17 cellular contexts compared by ENCODE assay signal in the genomic region with DNA sequence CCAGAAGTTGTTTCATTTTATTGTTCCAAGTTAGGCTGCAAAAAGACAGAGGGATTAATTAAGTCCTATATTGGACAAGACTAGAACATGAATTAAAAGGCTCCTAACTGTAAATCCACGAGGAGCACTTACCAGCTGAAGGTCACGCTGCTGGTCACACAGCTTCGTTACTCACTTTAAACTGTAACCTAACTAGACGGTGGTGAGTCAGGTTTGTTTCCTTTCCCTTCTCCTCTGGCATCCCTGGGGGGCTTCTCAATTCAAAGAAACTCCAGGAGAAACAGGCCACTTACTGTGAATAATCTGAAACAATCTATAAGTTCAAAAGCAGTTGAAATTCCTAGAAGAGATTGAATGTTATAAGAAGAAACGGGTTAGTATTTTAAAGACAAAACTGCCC.
DNase-seq lines count a peak whose midpoint lies in the region; ATAC-seq and TF ChIP-seq lines count a peak whose summit lies in the region.
"Had no signal": no experiment of that assay in that cellular context is flagged by ENCODE, and none has a peak within 500 bp of the region (broad histone marks: within the 10 kb centered on the region; RNA-seq: fewer than 3 reads in every experiment).

No MANE protein-coding gene starts in this region.

- no peak overlapping the region for H2BK15ac ChIP-seq in IMR-90 (ENCODE audit: low read depth, low read length)

- peak overlapping the region in 1 of 2 experiments; percentile 8; a peak in 1 of 4 replicates for H4K8ac ChIP-seq in IMR-90 (ENCODE audit: low read depth in 2 of 2, low read length in 2 of 2)

- TF ChIP-seq POLR2A in IMR-90 (IDR thresholded peaks at IDR 0.05; ENCODE audit: low read depth, low read length) (no peak), gastroesophageal sphincter (IDR thresholded peaks at IDR 0.05) (no peak)

- DNase-seq in IMR-90 (peak; percentile 77), astrocyte of the cerebellum (ENCODE audit: low read depth) (peak; percentile 46), iPS-NIHi7 (ENCODE audit: extremely low spot score) (peak; percentile 25), smooth muscle cell (lab: John Stamatoyannopoulos, UW; ENCODE audit: unreplicated experiment) (no peak), coronary artery (ENCODE audit: low spot score) (no peak)
- DNase-seq: activated CD4-positive, CD25-positive, alpha-beta regulatory T cell; activated effector memory CD4-positive, alpha-beta T cell treated with anti-CD3 and anti-CD28 coated beads, Interleukin-2, amount 50 U/mL, for 16 hours; body of pancreas; C1 segment of cervical spinal cord; DMS53; effector memory CD8-positive, alpha-beta T cell; H7; KG1; NCI-H1436; T-cell had no signal

- peaks cover 3% of the 10 kb centered on the region for H3K4me1 ChIP-seq in IMR-90 (ENCODE audit: control insufficient read depth, insufficient read depth, low read length)
- H3K4me1 ChIP-seq in smooth muscle cell (ENCODE audit: low read depth) = peaks cover 10% of the 10 kb centered on the region
- H3K4me1 ChIP-seq in gastroesophageal sphincter = no peaks in the 10 kb centered on the region
- H3K4me1 ChIP-seq: body of pancreas had no signal

- in situ Hi-C loops in IMR-90 (cut with MboI; ENCODE audit: low sequenced_read_pairs) = no loop called here
- in situ Hi-C loops in astrocyte of the cerebellum (cut with HindIII; ENCODE audit: low sequenced_read_pairs) = no loop called here

- no peak overlapping the region for H3K23ac ChIP-seq in IMR-90 (ENCODE audit: low read depth, low read length)

- H3K18ac ChIP-seq in IMR-90 (ENCODE audit: low read depth, low read length) = no peak overlapping the region

- H3K9me3 ChIP-seq in IMR-90 (ENCODE audit: control insufficient read depth, insufficient read depth, low read length) = peaks cover 3% of the 10 kb centered on the region
- no peaks in the 10 kb centered on the region for H3K9me3 ChIP-seq in smooth muscle cell (replicated peaks; ENCODE audit: low read depth)
- peaks cover 0 to 14% (median 0%) of the 10 kb centered on the region in 3 donors for H3K9me3 ChIP-seq in gastroesophageal sphincter
- H3K9me3 ChIP-seq: body of pancreas had no signal

- no peak overlapping the region for H2AK5ac ChIP-seq in IMR-90 (ENCODE audit: low read depth, low read length)

- H3K56ac ChIP-seq in IMR-90 (ENCODE audit: extremely low read depth, insufficient read depth, low read length) = no peak overlapping the region

- BruUV-seq in IMR-90 (replicated peaks; lab: Mats Ljungman, UMichigan) = no TSS peak

- no peak overlapping the region for H2AK9ac ChIP-seq in IMR-90 (replicated peaks; ENCODE audit: low read depth, low read length, poor library complexity)

- H3K4me3 ChIP-seq in IMR-90 (ENCODE audit: insufficient read depth, low read depth, low read length) (no peak overlapping the region), astrocyte of the cerebellum (ENCODE audit: low read depth, low read length) (no peak overlapping the region), smooth muscle cell (no peak overlapping the region), gastroesophageal sphincter (no peak overlapping the region), coronary artery (no peak overlapping the region)
- H3K4me3 ChIP-seq: body of pancreas had no signal

- no peaks in the 10 kb centered on the region for H3K79me1 ChIP-seq in IMR-90 (ENCODE audit: low read depth in 1 of 2, low read length in 2 of 2)

- H3K27ac ChIP-seq in IMR-90 (ENCODE audit: insufficient read depth, low read length) = no peak overlapping the region
- no peak overlapping the region for H3K27ac ChIP-seq in smooth muscle cell (ENCODE audit: low read depth)
- no peak overlapping the region for H3K27ac ChIP-seq in gastroesophageal sphincter
- H3K27ac ChIP-seq in coronary artery = no peak overlapping the region
- H3K27ac ChIP-seq: body of pancreas had no signal

- H3K27me3 ChIP-seq in IMR-90 (ENCODE audit: control insufficient read depth, insufficient read depth, low read length) (no peaks in the 10 kb centered on the region), smooth muscle cell (ENCODE audit: low read depth) (no peaks in the 10 kb centered on the region), gastroesophageal sphincter (no peaks in the 10 kb centered on the region)
- H3K27me3 ChIP-seq: body of pancreas had no signal

- H4K20me1 ChIP-seq in IMR-90 (ENCODE audit: insufficient read depth, low read length) (no peaks in the 10 kb centered on the region), smooth muscle cell (ENCODE audit: low read depth) (no peaks in the 10 kb centered on the region)

- ATAC-seq in IMR-90 (ENCODE audit: low read depth) (peak; percentile 63), gastroesophageal sphincter (no peak), GM21367 (IDR thresholded peaks at IDR 0.05; ENCODE audit: unreplicated experiment) (no peak)
- ATAC-seq: body of pancreas; effector memory CD8-positive, alpha-beta T cell; T-cell had no signal

- no peak for TF ChIP-seq CTCF in IMR-90 (conservative IDR thresholded peaks at IDR 0.05; ENCODE audit: low read depth, low read length)
- TF ChIP-seq CTCF in astrocyte of the cerebellum (IDR thresholded peaks at IDR 0.05; ENCODE audit: low read depth, low read length, missing control alignments) = no peak
- no peak for TF ChIP-seq CTCF in smooth muscle cell (IDR thresholded peaks at IDR 0.05; ENCODE audit: borderline replicate concordance, insufficient read depth, poor library complexity, severe bottlenecking)
- TF ChIP-seq CTCF in gastroesophageal sphincter (IDR thresholded peaks at IDR 0.05) = no peak
- TF ChIP-seq CTCF in coronary artery (IDR thresholded peaks at IDR 0.05) = no peak

- TF ChIP-seq RAD21 in IMR-90 (IDR thresholded peaks at IDR 0.05; ENCODE audit: low read length) = no peak

- CTCF ChIA-PET in IMR-90 (lab: Yijun Ruan, JAX) = interaction anchor here (1.0 kb wide), 1 partner anchor 18 kb away, joined by 3 read pairs; no protein-coding TSS in a partner anchor

- no peak overlapping the region for H4K5ac ChIP-seq in IMR-90 (ENCODE audit: low read depth, low read length)

- peak overlapping the region; percentile 45 for H2BK5ac ChIP-seq in IMR-90 (ENCODE audit: low read depth, low read length, poor library complexity, severe bottlenecking)

- peak overlapping the region; percentile 60 for H3K14ac ChIP-seq in IMR-90 (replicated peaks; ENCODE audit: low read depth, low read length)

- POLR2A ChIA-PET in IMR-90 (lab: Charles Lee; ENCODE audit: unreplicated experiment) = no interaction called here

- H4K91ac ChIP-seq in IMR-90 (ENCODE audit: insufficient read depth, low read depth, low read length) = no peak overlapping the region

- peaks cover 4% of the 10 kb centered on the region for H3K9me1 ChIP-seq in IMR-90 (ENCODE audit: insufficient read depth, low read length)

- intact Hi-C loops in IMR-90 (cut with micrococcal nuclease) = no loop called here

- H3K4me2 ChIP-seq in IMR-90 (ENCODE audit: low read depth, low read length) (peak overlapping the region; percentile 59), smooth muscle cell (no peak overlapping the region)

- 0 out of 2 replicates have a peak overlapping the region, but pooled peaks have one; percentile 34 for H3K4ac ChIP-seq in IMR-90 (ENCODE audit: low read depth, low read length)

- no CpG with 5 or more reads among the region's 5 CpGs for WGBS in IMR-90 (ENCODE audit: extremely low coverage in 2 of 2, insufficient read length in 1 of 2), 2 experiments
- WGBS in smooth muscle cell (ENCODE audit: low lambda C conversion rate) = 17% methylated on average over 5 of the region's 5 CpGs
- WGBS in gastroesophageal sphincter (ENCODE audit: low coverage in 1 of 2), 2 donors = 54 to 56% methylated on average over 4 to 5 of the region's 5 CpGs

- H2BK20ac ChIP-seq in IMR-90 (ENCODE audit: low read depth, low read length) = no peak overlapping the region

- H3K9ac ChIP-seq in IMR-90 (ENCODE audit: low read depth, low read length) (no peak overlapping the region), smooth muscle cell (ENCODE audit: low read depth) (no peak overlapping the region)

- TF ChIP-seq EP300 in gastroesophageal sphincter (IDR thresholded peaks at IDR 0.05) = no peak

- H2AFZ ChIP-seq in IMR-90 (replicated peaks; ENCODE audit: low read length, poor library complexity) (peak overlapping the region; percentile 65), smooth muscle cell (ENCODE audit: low read depth) (peak overlapping the region; percentile 48)

- dilution Hi-C loops in IMR-90 (cut with HindIII; ENCODE audit: low sequenced_read_pairs, unreplicated experiment) = no loop called here

- no peaks in the 10 kb centered on the region for H3F3A ChIP-seq in smooth muscle cell (ENCODE audit: low read depth)

- peak overlapping the region; percentile 68 for H2BK120ac ChIP-seq in IMR-90 (ENCODE audit: low read depth, low read length)

- no peaks in the 10 kb centered on the region for H3K79me2 ChIP-seq in smooth muscle cell (ENCODE audit: low read depth)

- H3K36me3 ChIP-seq in IMR-90 (ENCODE audit: control insufficient read depth, insufficient read depth, low read length) (no peaks in the 10 kb centered on the region), smooth muscle cell (ENCODE audit: low read depth) (no peaks in the 10 kb centered on the region), gastroesophageal sphincter (no peaks in the 10 kb centered on the region)

TF ChIP-seq in IMR-90, 13 proteins besides CTCF, POLR2A, EP300 and RAD21:
- TF ChIP-seq, protein P1, sequence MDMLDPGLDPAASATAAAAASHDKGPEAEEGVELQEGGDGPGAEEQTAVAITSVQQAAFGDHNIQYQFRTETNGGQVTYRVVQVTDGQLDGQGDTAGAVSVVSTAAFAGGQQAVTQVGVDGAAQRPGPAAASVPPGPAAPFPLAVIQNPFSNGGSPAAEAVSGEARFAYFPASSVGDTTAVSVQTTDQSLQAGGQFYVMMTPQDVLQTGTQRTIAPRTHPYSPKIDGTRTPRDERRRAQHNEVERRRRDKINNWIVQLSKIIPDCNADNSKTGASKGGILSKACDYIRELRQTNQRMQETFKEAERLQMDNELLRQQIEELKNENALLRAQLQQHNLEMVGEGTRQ (IDR thresholded peaks at IDR 0.05; ENCODE audit: low read depth, low read length) = no peak
- TF ChIP-seq CEBPB (IDR thresholded peaks at IDR 0.05; ENCODE audit: low read depth, low read length) (no peak), RCOR1 (IDR thresholded peaks at IDR 0.05; ENCODE audit: insufficient replicate concordance, low read length) (no peak), FOS (IDR thresholded peaks at IDR 0.05; ENCODE audit: low read depth, low read length) (no peak), MXI1 (IDR thresholded peaks at IDR 0.05; ENCODE audit: borderline replicate concordance, low read depth, low read length) (no peak), MAFK (IDR thresholded peaks at IDR 0.05; ENCODE audit: low read depth, low read length) (no peak), RFX5 (IDR thresholded peaks at IDR 0.05; ENCODE audit: low read depth, low read length) (no peak), BHLHE40 (IDR thresholded peaks at IDR 0.05; ENCODE audit: low read depth, low read length) (no peak), NFE2L2 (IDR thresholded peaks at IDR 0.05; ENCODE audit: low read depth, low read length) (no peak)

Comparison
In these comparisons a context has a peak if more than half of its experiments do, and no peak if none do; other contexts are left out.
1. DNase-seq: peak in IMR-90 (single experiment), astrocyte of the cerebellum (single experiment) and iPS-NIHi7 (single experiment); none in smooth muscle cell (single experiment) and coronary artery (single experiment).